Comparison of ENCODE assay signal across 8 cellular contexts in genomic region chr9:5509573-5509972, GRCh38. TPM values are rescaled to one million over a fixed set of nuclear protein-coding genes. Genes with fewer than 3 reads are reported as not detected.
DNase-seq lines count a peak whose midpoint lies in the region; ATAC-seq lines count a peak whose summit lies in the region.

No MANE protein-coding gene starts in this region.

- ATAC-seq in esophagus mucosa (peak; percentile 69), HG02678 (IDR thresholded peaks at IDR 0.05; ENCODE audit: unreplicated experiment) (no peak)

- DNase-seq in ELR (ENCODE audit: low read depth) (peak; percentile 98), RPMI7951 (ENCODE audit: low read depth) (peak; percentile 96), renal cortical epithelial cell (ENCODE audit: low read depth) (peak; percentile 85), NCI-H774 (lab: John Stamatoyannopoulos, UW) (no peak), HT-29 (ENCODE audit: low spot score) (no peak), DMS53 treated with DMSO at 0.1 percent for 48 hours (lab: John Stamatoyannopoulos, UW; ENCODE audit: unreplicated experiment) (no peak)

RNA-seq across cellular contexts. Expression of gene PDCD1LG2, which starts 0.8 kb away (rescaled TPM):
- 10.7 and 16.2 TPM in 2 replicates for total RNA-seq in RPMI7951 (2014; rRNA removed; shearing (Covaris generic))
- total RNA-seq in esophagus mucosa (0.32 TPM), renal cortical epithelial cell (1.9 and 6.1 TPM in 2 replicates)
- not detected in 2 replicates for total RNA-seq in HT-29 (2014; rRNA removed; shearing (Covaris generic))

RNA-seq across cellular contexts. Expression of gene CD274, which starts 59.2 kb away (rescaled TPM):
- total RNA-seq in RPMI7951 (2014; rRNA removed; shearing (Covaris generic)): 4.9 and 5.7 TPM in 2 replicates
- total RNA-seq in esophagus mucosa (1.5 TPM), renal cortical epithelial cell (9.8 and 20.7 TPM in 2 replicates)
- 0.33 and 3.3 TPM in 2 replicates for total RNA-seq in HT-29 (2014; rRNA removed; shearing (Covaris generic))

Comparison
In these comparisons a context has a peak if more than half of its experiments do, and no peak if none do; other contexts are left out.
1. DNase-seq: peak in ELR (single experiment), RPMI7951 (single experiment) and renal cortical epithelial cell (single experiment); none in NCI-H774 (single experiment), HT-29 (single experiment) and DMS53 treated with DMSO at 0.1 percent for 48 hours (single experiment).